In genomic region chr16:29667320-29667605, GRCh38 we compare ENCODE assay signal across 1 cellular context.
A peak's percentile ranks its signal among the peaks of the same experiment; 100 is the strongest.
TF ChIP-seq lines count a peak whose summit lies in the region.

No MANE protein-coding gene starts in this region.

TF ChIP-seq in HepG2, 621 proteins besides CTCF, POLR2A, EP300 and RAD21:
- TF ChIP-seq ZNF776 (CRISPR knock-in tag; IDR thresholded peaks at IDR 0.05): 0 out of 2 replicates have a peak, but pooled peaks have one; percentile 48
- 0 out of 2 replicates have a peak, but pooled peaks have one; percentile 33 for TF ChIP-seq CAMTA2 (CRISPR knock-in tag; IDR thresholded peaks at IDR 0.05; ENCODE audit: borderline replicate concordance)
- TF ChIP-seq ZNF446 (CRISPR knock-in tag; IDR thresholded peaks at IDR 0.05): 0 out of 2 replicates have a peak, but pooled peaks have one; percentile 14
